Comparison of ENCODE assay signal across 2 cellular contexts in the genomic region with DNA sequence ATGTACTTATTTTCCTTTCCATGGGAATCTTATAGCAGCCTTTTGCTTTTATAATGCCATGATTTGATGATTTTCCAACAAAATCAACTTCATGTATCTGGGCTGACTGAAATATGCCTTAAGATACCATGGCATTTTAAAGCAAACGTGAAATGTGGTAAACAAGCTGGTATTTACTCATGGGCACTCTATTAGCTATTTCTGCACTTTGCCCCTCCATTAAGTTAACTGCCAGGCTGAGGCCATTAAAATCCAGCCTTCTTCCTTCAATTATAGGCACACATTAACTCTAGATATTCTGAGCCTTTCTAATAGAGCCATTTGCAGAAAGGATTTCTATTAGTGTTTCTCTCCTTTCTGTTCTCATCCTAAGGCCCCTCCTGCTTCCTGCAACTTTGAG.
TF ChIP-seq lines count a peak whose summit lies in the region.

No MANE protein-coding gene starts in this region.

TF ChIP-seq in SK-N-SH, 30 proteins besides CTCF, POLR2A, EP300 and RAD21 (continued from another document):
- TF ChIP-seq POLR2AphosphoS5 (IDR thresholded peaks at IDR 0.05; ENCODE audit: low read depth, low read length), result no peak
- TF ChIP-seq, protein P1, sequence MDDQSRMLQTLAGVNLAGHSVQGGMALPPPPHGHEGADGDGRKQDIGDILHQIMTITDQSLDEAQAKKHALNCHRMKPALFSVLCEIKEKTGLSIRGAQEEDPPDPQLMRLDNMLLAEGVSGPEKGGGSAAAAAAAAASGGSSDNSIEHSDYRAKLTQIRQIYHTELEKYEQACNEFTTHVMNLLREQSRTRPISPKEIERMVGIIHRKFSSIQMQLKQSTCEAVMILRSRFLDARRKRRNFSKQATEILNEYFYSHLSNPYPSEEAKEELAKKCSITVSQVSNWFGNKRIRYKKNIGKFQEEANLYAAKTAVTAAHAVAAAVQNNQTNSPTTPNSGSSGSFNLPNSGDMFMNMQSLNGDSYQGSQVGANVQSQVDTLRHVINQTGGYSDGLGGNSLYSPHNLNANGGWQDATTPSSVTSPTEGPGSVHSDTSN (IDR thresholded peaks at IDR 0.05), result no peak
- no peak for TF ChIP-seq TAF1 (IDR thresholded peaks at IDR 0.05; ENCODE audit: borderline replicate concordance, low read depth, low read length)

TF ChIP-seq in SK-N-SH treated with all-trans-retinoic acid at 6 μM for 48 hours, 23 proteins besides CTCF, POLR2A, EP300 and RAD21 (continued from another document):
- TF ChIP-seq PATZ1 (CRISPR knock-in tag; IDR thresholded peaks at IDR 0.05; ENCODE audit: borderline replicate concordance) (no peak), ZFP30 (CRISPR knock-in tag; IDR thresholded peaks at IDR 0.05) (no peak), TCF4 (CRISPR knock-in tag; IDR thresholded peaks at IDR 0.05; ENCODE audit: borderline replicate concordance) (no peak), OSR1 (CRISPR knock-in tag; IDR thresholded peaks at IDR 0.05) (no peak), RARB (CRISPR knock-in tag; IDR thresholded peaks at IDR 0.05) (no peak), ZFP3 (CRISPR knock-in tag; IDR thresholded peaks at IDR 0.05) (no peak), ZNF70 (CRISPR knock-in tag; IDR thresholded peaks at IDR 0.05) (no peak), ZNF565 (CRISPR knock-in tag; conservative IDR thresholded peaks at IDR 0.05; ENCODE audit: low read depth) (no peak)
- TF ChIP-seq, protein P2, sequence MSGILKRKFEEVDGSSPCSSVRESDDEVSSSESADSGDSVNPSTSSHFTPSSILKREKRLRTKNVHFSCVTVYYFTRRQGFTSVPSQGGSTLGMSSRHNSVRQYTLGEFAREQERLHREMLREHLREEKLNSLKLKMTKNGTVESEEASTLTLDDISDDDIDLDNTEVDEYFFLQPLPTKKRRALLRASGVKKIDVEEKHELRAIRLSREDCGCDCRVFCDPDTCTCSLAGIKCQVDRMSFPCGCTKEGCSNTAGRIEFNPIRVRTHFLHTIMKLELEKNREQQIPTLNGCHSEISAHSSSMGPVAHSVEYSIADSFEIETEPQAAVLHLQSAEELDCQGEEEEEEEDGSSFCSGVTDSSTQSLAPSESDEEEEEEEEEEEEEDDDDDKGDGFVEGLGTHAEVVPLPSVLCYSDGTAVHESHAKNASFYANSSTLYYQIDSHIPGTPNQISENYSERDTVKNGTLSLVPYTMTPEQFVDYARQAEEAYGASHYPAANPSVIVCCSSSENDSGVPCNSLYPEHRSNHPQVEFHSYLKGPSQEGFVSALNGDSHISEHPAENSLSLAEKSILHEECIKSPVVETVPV (CRISPR knock-in tag; IDR thresholded peaks at IDR 0.05), result no peak
